23 cellular contexts compared by ENCODE assay signal in the genomic region with DNA sequence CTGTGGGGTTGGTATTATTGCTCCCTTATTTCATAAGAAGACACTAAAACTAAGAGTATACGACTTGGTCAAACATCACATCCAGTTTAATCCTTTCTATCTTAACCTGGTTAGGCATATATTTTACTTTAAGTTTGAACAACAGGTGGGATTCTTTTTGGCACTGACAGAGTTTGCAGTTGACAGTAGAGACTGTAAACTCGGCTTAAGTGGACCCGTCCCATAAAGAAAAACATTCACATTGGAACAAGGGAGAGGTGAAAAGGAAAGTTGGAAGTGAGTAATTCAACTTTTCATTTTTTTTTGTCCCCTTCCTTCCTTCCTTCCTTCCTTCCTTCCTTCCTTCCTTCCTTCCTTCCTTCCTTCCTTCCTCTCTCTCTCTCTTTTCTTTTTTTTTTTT.
"Had no signal": no experiment of that assay in that cellular context is flagged by ENCODE, and none has a peak within 500 bp of the region (broad histone marks: within the 10 kb centered on the region; RNA-seq: fewer than 3 reads in every experiment).

No MANE protein-coding gene starts in this region.

- DNase-seq: occipital lobe; ovary; psoas muscle; right cardiac atrium; right lobe of liver; sigmoid colon; small intestine; stimulated activated CD4-positive, alpha-beta T cell treated with anti-CD3 and anti-CD28 coated beads, Interleukin-15, amount 100 ng/mL, for 24 hours; stimulated activated CD4-positive, alpha-beta T cell treated with anti-CD3 and anti-CD28 coated beads, Interleukin-2, amount 100 ng/mL, for 24 hours; stimulated activated CD4-positive, alpha-beta T cell treated with anti-CD3 and anti-CD28 coated beads, Interleukin-2, amount 100 ng/mL, for 48 hours; stimulated activated CD4-positive, alpha-beta T cell treated with anti-CD3 and anti-CD28 coated beads, Interleukin-4, amount 100 ng/mL, for 24 hours; stimulated activated naive B cell treated with anti-CD40 and anti-IgM and Interleukin-4, amounts not matched to agents 10 μg/mL and 1 μg/mL and 100 μg/mL, for 72 hours; stimulated activated naive CD4-positive, alpha-beta T cell treated with Interleukin-2 at 50 U/mL for 16 hours; stomach; thyroid gland; trophoblast cell; upper lobe of left lung had no signal

- H3K27ac ChIP-seq: neural progenitor cell, ovary, parathyroid adenoma, psoas muscle, right lobe of liver, thyroid gland, tibial nerve, upper lobe of left lung, vagina had no signal

- H3K27me3 ChIP-seq: neural progenitor cell, ovary, right lobe of liver, sigmoid colon, stomach, thyroid gland, tibial nerve, upper lobe of left lung, vagina had no signal

- H3K36me3 ChIP-seq: ovary, sigmoid colon, stomach, thyroid gland, tibial nerve, upper lobe of left lung, vagina had no signal

- H3K4me3 ChIP-seq: neural progenitor cell, ovary, psoas muscle, right lobe of liver, sigmoid colon, stomach, thoracic aorta, thyroid gland, tibial nerve, upper lobe of left lung, vagina had no signal

- H3K9me3 ChIP-seq: ovary, right lobe of liver, sigmoid colon, thoracic aorta, thyroid gland, vagina had no signal

- H3K4me1 ChIP-seq: neural progenitor cell, thyroid gland had no signal

- ATAC-seq: psoas muscle; right cardiac atrium; right lobe of liver; stimulated activated effector memory CD8-positive, alpha-beta T cell treated with anti-CD3 and anti-CD28 coated beads, Interleukin-12 subunit alpha, Interleukin-12 subunit beta, amount 100 ng/mL, for 72 hours; stimulated activated naive B cell treated with anti-CD40 and anti-IgM and Interleukin-4, amounts not matched to agents 10 μg/mL and 1 μg/mL and 100 μg/mL, for 72 hours had no signal

- H3K9ac ChIP-seq: neural progenitor cell, parathyroid adenoma had no signal
